30 cellular contexts compared by ENCODE assay signal in genomic region chr4:151548708-151549107, GRCh38.
"Had no signal": no experiment of that assay in that cellular context is flagged by ENCODE, and none has a peak within 500 bp of the region (broad histone marks: within the 10 kb centered on the region; RNA-seq: fewer than 3 reads in every experiment).

No MANE protein-coding gene starts in this region.

- H3K27me3 ChIP-seq: pancreas, sigmoid colon, tibial nerve, uterus had no signal

- H3K4me1 ChIP-seq: lower lobe of right lung, pancreas, prostate gland, sigmoid colon, spleen, tibial nerve, uterus had no signal

- FAIRE-seq: keratinocyte, pancreas, small intestine had no signal

- H3K4me1 Mint-ChIP-seq: naive thymus-derived CD8-positive, alpha-beta T cell; nephron; neural crest cell; stimulated activated memory B cell treated with anti-CD40 and anti-IgM and Interleukin-4, amounts not matched to agents 10 μg/mL and 1 μg/mL and 100 μg/mL, for 72 hours; stimulated activated naive CD8-positive, alpha-beta T cell treated with anti-CD3 and anti-CD28 coated beads, Interleukin-15, amount 100 ng/mL, for 72 hours had no signal

- DNase-seq: kidney glomerular epithelial cell; left cardiac atrium; left ventricle myocardium superior; lower lobe of right lung; mammary epithelial cell; mesenchymal stem cell; naive thymus-derived CD8-positive, alpha-beta T cell; nucleus accumbens; pancreas; posterior cingulate gyrus; retina; right cardiac atrium; sigmoid colon; small intestine; spleen; stimulated activated CD4-positive, alpha-beta T cell treated with anti-CD3 and anti-CD28 coated beads, Interleukin-2, amount 100 ng/mL, for 48 hours; stimulated activated CD4-positive, alpha-beta T cell treated with anti-CD3 and anti-CD28 coated beads, Interleukin-4, amount 100 ng/mL, for 4 hours; stimulated activated CD8-positive, alpha-beta memory T cell treated with anti-CD3 and anti-CD28 coated beads, Interleukin-4, amount 100 ng/mL, for 48 hours; stimulated activated naive CD4-positive, alpha-beta T cell treated with Interleukin-2 at 50 U/mL for 16 hours; stimulated activated naive CD8-positive, alpha-beta T cell treated with anti-CD3 and anti-CD28 coated beads, Interleukin-15, amount 100 ng/mL, for 72 hours; substantia nigra; uterus had no signal

- H3K9me3 ChIP-seq: pancreas, prostate gland had no signal

- H3K27ac ChIP-seq: lower lobe of right lung, pancreas, prostate gland, sigmoid colon, spleen, tibial nerve, uterus had no signal

- H3K4me3 Mint-ChIP-seq: nephron; neural crest cell; stimulated activated memory B cell treated with anti-CD40 and anti-IgM and Interleukin-4, amounts not matched to agents 10 μg/mL and 1 μg/mL and 100 μg/mL, for 72 hours; stimulated activated naive CD8-positive, alpha-beta T cell treated with anti-CD3 and anti-CD28 coated beads, Interleukin-15, amount 100 ng/mL, for 72 hours; type B pancreatic cell had no signal

- ATAC-seq: left cardiac atrium; left lobe of liver; left ventricle myocardium superior; lower lobe of right lung; naive thymus-derived CD8-positive, alpha-beta T cell; pancreas; right cardiac atrium; stimulated activated memory B cell treated with anti-CD40 and anti-IgM and Interleukin-4, amounts not matched to agents 10 μg/mL and 1 μg/mL and 100 μg/mL, for 72 hours; stimulated activated naive CD8-positive, alpha-beta T cell treated with anti-CD3 and anti-CD28 coated beads, Interleukin-15, amount 100 ng/mL, for 72 hours had no signal

- H3K36me3 ChIP-seq: lower lobe of right lung, pancreas, prostate gland, sigmoid colon, spleen, tibial nerve, uterus had no signal

- H3K36me3 Mint-ChIP-seq: stimulated activated memory B cell treated with anti-CD40 and anti-IgM and Interleukin-4, amounts not matched to agents 10 μg/mL and 1 μg/mL and 100 μg/mL, for 72 hours had no signal

- H3K4me3 ChIP-seq: lower lobe of right lung, pancreas, prostate gland, sigmoid colon, spleen, tibial nerve, uterus had no signal

- H3K27ac Mint-ChIP-seq: naive thymus-derived CD8-positive, alpha-beta T cell; nephron; stimulated activated memory B cell treated with anti-CD40 and anti-IgM and Interleukin-4, amounts not matched to agents 10 μg/mL and 1 μg/mL and 100 μg/mL, for 72 hours; stimulated activated naive CD8-positive, alpha-beta T cell treated with anti-CD3 and anti-CD28 coated beads, Interleukin-15, amount 100 ng/mL, for 72 hours; type B pancreatic cell had no signal

- H3K27me3 Mint-ChIP-seq: stimulated activated memory B cell treated with anti-CD40 and anti-IgM and Interleukin-4, amounts not matched to agents 10 μg/mL and 1 μg/mL and 100 μg/mL, for 72 hours; stimulated activated naive CD8-positive, alpha-beta T cell treated with anti-CD3 and anti-CD28 coated beads, Interleukin-15, amount 100 ng/mL, for 72 hours; type B pancreatic cell had no signal
